9 cellular contexts compared by ENCODE assay signal in the genomic region with DNA sequence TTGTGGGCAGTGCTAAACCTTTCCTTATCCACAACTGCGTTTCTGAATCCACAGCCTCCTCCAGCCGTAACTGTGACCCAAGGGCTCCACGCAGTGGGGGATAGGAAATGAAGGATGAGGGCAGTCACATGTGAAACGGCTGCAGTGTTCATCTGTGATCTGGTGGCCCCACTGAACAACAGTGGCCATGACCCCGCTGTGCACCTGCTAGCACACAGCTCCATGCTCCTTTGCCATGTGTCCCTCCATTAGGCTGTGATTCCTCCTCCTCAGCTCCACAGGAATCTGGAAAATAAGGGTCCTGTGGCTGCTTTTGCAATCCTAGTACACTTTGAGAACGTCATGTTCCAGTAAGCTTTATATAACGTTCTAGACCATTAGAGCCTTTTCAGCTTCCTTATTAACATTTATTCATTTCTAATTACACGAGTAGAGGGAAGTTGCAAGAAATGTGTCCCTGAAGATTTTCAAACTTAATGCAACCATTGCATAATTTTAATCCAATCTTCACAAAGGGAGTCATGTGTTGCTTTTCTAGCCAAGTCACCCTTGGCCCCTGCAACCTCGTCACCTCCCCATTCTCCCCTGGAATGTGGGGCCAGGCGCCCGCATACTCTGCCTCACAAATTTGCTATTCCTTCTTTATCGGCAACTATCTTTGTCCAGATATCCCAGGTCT. TPM values are rescaled to one million over a fixed set of nuclear protein-coding genes. Genes with fewer than 3 reads are reported as not detected.
DNase-seq lines count a peak whose midpoint lies in the region; ATAC-seq, FAIRE-seq and TF ChIP-seq lines count a peak whose summit lies in the region.
"Had no signal": no experiment of that assay in that cellular context is flagged by ENCODE, and none has a peak within 500 bp of the region (broad histone marks: within the 10 kb centered on the region; RNA-seq: fewer than 3 reads in every experiment).

No MANE protein-coding gene starts in this region.

- 49 to 52% methylated on average over 12 of the region's 12 CpGs for WGBS in esophagus, 2 donors

- H3K4me1 ChIP-seq in BLaER1 treated with 17β-estradiol and CSF1 and Interleukin-3, amounts not matched to agents 10 nM and 100 nM = peaks cover 23 to 36% (median 27%) of the 10 kb centered on the region in 10 experiments
- peaks cover 2 to 5% of the 10 kb centered on the region in 2 donors for H3K4me1 ChIP-seq in esophagus (ENCODE audit: control insufficient read depth in 2 of 2, insufficient read depth in 2 of 2, low read length in 1 of 2)

- H3K36me3 ChIP-seq in BLaER1 treated with 17β-estradiol and CSF1 and Interleukin-3, amounts not matched to agents 10 nM and 100 nM = no peaks in the 10 kb centered on the region
- H3K36me3 ChIP-seq in esophagus (ENCODE audit: control insufficient read depth in 2 of 2, insufficient read depth in 2 of 2, low read length in 1 of 2) = no peaks in the 10 kb centered on the region

- H3K4me3 ChIP-seq in BLaER1 treated with 17β-estradiol and CSF1 and Interleukin-3, amounts not matched to agents 10 nM and 100 nM = no peak overlapping the region
- no peak overlapping the region for H3K4me3 ChIP-seq in esophagus (ENCODE audit: low read depth in 1 of 2, low read length in 2 of 2)

- H3K9me3 Mint-ChIP-seq in nephron progenitor cell = peaks cover 7% of the 10 kb centered on the region

- no peak for FAIRE-seq in GM12892 (lab: Jason Lieb, UNC)
- FAIRE-seq: islet of Langerhans had no signal

- DNase-seq in NCI-H82 (lab: John Stamatoyannopoulos, UW) = peak; percentile 65
- DNase-seq in nephron progenitor cell = peak; percentile 29
- no peak for DNase-seq in NCI-H510A (lab: John Stamatoyannopoulos, UW)
- no peak for DNase-seq in GM12892 (ENCODE audit: insufficient read length)

- peaks cover 29% of the 10 kb centered on the region for H3K4me1 Mint-ChIP-seq in nephron progenitor cell

- no peaks in the 10 kb centered on the region for H3K27me3 ChIP-seq in BLaER1 treated with 17β-estradiol and CSF1 and Interleukin-3, amounts not matched to agents 10 nM and 100 nM
- H3K27me3 ChIP-seq in esophagus (ENCODE audit: control insufficient read depth in 1 of 2, insufficient read depth in 2 of 2, low read length in 2 of 2) = no peaks in the 10 kb centered on the region

- H3K9me3 ChIP-seq in BLaER1 treated with 17β-estradiol and CSF1 and Interleukin-3, amounts not matched to agents 10 nM and 100 nM (replicated peaks in 1 of 11) = peaks cover 0 to 11% (median 8%) of the 10 kb centered on the region in 11 experiments; a peak in 11 of 22 replicates
- no peaks in the 10 kb centered on the region for H3K9me3 ChIP-seq in esophagus (ENCODE audit: control insufficient read depth in 2 of 2, insufficient read depth in 1 of 2, low read depth in 1 of 2, low read length in 1 of 2)

- peak; percentile 26 for TF ChIP-seq CTCF in nephron progenitor cell (IDR thresholded peaks at IDR 0.05)

- no peak for TF ChIP-seq POLR2A in GM12892 (IDR thresholded peaks at IDR 0.05; ENCODE audit: low read depth, low read length)

- H3K36me3 Mint-ChIP-seq in nephron progenitor cell (ENCODE audit: low read depth) = no peaks in the 10 kb centered on the region

- H3K27ac Mint-ChIP-seq in nephron progenitor cell = no peak overlapping the region

- peak overlapping the region; percentile 38 to 76 (median 69) for H3K4me2 ChIP-seq in BLaER1 treated with 17β-estradiol and CSF1 and Interleukin-3, amounts not matched to agents 10 nM and 100 nM

- H3K27ac ChIP-seq in BLaER1 treated with 17β-estradiol and CSF1 and Interleukin-3, amounts not matched to agents 10 nM and 100 nM = peak overlapping the region in 6 of 11 experiments; percentile 24 to 68 (median 56); a peak in 6 of 22 replicates
- peak overlapping the region; percentile 50 to 72 for H3K27ac ChIP-seq in esophagus (ENCODE audit: low read depth in 2 of 2, low read length in 1 of 2)

- no peak overlapping the region for H3K4me3 Mint-ChIP-seq in nephron progenitor cell

- no peaks in the 10 kb centered on the region for H4K20me1 ChIP-seq in BLaER1 treated with 17β-estradiol and CSF1 and Interleukin-3, amounts not matched to agents 10 nM and 100 nM

- H3K27me3 Mint-ChIP-seq in nephron progenitor cell (ENCODE audit: low read depth, poor library complexity) = peaks cover 2% of the 10 kb centered on the region

- peak overlapping the region in 2 of 11 experiments; percentile 20 to 48; a peak in 1 of 22 replicates for H3K9ac ChIP-seq in BLaER1 treated with 17β-estradiol and CSF1 and Interleukin-3, amounts not matched to agents 10 nM and 100 nM

- ATAC-seq in GM21447 (IDR thresholded peaks at IDR 0.05; ENCODE audit: unreplicated experiment) (no peak), HG02938 (IDR thresholded peaks at IDR 0.05; ENCODE audit: unreplicated experiment) (no peak)

RNA-seq across cellular contexts. Expression of a gene that starts 7.1 kb away (rescaled TPM):
- 10 to 100 TPM; 12.4 to 13.2 TPM for polyA plus RNA-seq in esophagus
- polyA plus RNA-seq in GM12892 (2012; ENCODE audit: missing spikeins) = 25.1 TPM

Comparison
In these comparisons a context has a peak if more than half of its experiments do, and no peak if none do; other contexts are left out.
1. DNase-seq: peak in NCI-H82 (single experiment) and nephron progenitor cell (single experiment); none in NCI-H510A (single experiment) and GM12892 (single experiment).